ENCODE assay signal across 1 cellular context in the genomic region with DNA sequence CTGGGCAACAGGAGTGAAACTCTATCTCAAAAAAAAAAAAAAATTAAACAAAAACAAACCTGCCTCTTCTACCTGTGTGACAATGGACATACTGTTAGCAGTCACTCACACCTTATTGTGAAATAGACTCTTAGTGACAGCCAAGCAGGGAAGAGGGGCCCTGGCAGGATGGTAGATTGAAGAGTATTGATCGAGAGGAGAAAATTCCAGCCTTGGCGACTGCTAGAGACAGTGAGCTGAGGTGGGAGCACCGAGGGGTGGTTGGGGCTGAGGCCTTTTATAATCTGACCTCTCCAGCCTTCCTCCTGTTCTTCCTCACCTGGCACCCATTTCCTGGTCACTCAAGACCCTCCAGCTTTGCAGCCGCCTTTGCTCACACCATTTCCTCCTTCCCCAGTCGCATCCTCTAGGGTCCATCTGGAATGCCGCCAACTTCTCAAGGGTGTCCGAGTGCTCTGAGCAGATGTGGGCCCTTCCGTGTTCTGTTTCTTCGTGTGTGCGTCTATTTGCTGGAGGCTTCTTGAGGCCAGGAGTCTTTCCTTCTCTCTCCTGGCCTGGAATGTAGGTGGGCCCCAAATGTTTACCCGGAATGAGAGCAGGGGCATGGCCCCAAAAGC.
A peak's percentile ranks its signal among the peaks of the same experiment; 100 is the strongest.
TF ChIP-seq lines count a peak whose summit lies in the region.

No MANE protein-coding gene starts in this region.

TF ChIP-seq in HepG2, 621 proteins besides CTCF, POLR2A, EP300 and RAD21 (continued from another document and continues in another):
- no peak for TF ChIP-seq SRSF4 (IDR thresholded peaks at IDR 0.05; ENCODE audit: low read depth, low read length, poor library complexity, severe bottlenecking)
- TF ChIP-seq ZNF441 (CRISPR knock-in tag; IDR thresholded peaks at IDR 0.05; ENCODE audit: borderline replicate concordance), result no peak
- peak; percentile 83 for TF ChIP-seq KDM1A (CRISPR knock-in tag; IDR thresholded peaks at IDR 0.05)
- TF ChIP-seq TRIM24 (CRISPR knock-in tag; IDR thresholded peaks at IDR 0.05), result no peak
- TF ChIP-seq, protein P1, sequence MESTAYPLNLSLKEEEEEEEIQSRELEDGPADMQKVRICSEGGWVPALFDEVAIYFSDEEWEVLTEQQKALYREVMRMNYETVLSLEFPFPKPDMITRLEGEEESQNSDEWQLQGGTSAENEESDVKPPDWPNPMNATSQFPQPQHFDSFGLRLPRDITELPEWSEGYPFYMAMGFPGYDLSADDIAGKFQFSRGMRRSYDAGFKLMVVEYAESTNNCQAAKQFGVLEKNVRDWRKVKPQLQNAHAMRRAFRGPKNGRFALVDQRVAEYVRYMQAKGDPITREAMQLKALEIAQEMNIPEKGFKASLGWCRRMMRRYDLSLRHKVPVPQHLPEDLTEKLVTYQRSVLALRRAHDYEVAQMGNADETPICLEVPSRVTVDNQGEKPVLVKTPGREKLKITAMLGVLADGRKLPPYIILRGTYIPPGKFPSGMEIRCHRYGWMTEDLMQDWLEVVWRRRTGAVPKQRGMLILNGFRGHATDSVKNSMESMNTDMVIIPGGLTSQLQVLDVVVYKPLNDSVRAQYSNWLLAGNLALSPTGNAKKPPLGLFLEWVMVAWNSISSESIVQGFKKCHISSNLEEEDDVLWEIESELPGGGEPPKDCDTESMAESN (CRISPR knock-in tag; conservative IDR thresholded peaks at IDR 0.05), result no peak
- 0 out of 2 replicates have a peak, but pooled peaks have one; percentile 47 for TF ChIP-seq MIXL1 (CRISPR knock-in tag; IDR thresholded peaks at IDR 0.05)
- TF ChIP-seq NFATC3 (CRISPR knock-in tag; IDR thresholded peaks at IDR 0.05), result no peak
- TF ChIP-seq, protein P2, sequence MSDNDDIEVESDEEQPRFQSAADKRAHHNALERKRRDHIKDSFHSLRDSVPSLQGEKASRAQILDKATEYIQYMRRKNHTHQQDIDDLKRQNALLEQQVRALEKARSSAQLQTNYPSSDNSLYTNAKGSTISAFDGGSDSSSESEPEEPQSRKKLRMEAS (IDR thresholded peaks at IDR 0.05), result 0 out of 2 replicates have a peak, but pooled peaks have one; percentile 36
- 0 out of 2 replicates have a peak, but pooled peaks have one; percentile 44 for TF ChIP-seq ZNF772 (CRISPR knock-in tag; IDR thresholded peaks at IDR 0.05)
- TF ChIP-seq, protein P3, sequence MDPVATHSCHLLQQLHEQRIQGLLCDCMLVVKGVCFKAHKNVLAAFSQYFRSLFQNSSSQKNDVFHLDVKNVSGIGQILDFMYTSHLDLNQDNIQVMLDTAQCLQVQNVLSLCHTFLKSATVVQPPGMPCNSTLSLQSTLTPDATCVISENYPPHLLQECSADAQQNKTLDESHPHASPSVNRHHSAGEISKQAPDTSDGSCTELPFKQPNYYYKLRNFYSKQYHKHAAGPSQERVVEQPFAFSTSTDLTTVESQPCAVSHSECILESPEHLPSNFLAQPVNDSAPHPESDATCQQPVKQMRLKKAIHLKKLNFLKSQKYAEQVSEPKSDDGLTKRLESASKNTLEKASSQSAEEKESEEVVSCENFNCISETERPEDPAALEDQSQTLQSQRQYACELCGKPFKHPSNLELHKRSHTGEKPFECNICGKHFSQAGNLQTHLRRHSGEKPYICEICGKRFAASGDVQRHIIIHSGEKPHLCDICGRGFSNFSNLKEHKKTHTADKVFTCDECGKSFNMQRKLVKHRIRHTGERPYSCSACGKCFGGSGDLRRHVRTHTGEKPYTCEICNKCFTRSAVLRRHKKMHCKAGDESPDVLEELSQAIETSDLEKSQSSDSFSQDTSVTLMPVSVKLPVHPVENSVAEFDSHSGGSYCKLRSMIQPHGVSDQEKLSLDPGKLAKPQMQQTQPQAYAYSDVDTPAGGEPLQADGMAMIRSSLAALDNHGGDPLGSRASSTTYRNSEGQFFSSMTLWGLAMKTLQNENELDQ (CRISPR knock-in tag; IDR thresholded peaks at IDR 0.05; ENCODE audit: borderline replicate concordance), result no peak
- TF ChIP-seq GTF3A (CRISPR knock-in tag; conservative IDR thresholded peaks at IDR 0.05), result no peak
- no peak for TF ChIP-seq ZNF251 (CRISPR knock-in tag; IDR thresholded peaks at IDR 0.05)
- TF ChIP-seq, protein P4, sequence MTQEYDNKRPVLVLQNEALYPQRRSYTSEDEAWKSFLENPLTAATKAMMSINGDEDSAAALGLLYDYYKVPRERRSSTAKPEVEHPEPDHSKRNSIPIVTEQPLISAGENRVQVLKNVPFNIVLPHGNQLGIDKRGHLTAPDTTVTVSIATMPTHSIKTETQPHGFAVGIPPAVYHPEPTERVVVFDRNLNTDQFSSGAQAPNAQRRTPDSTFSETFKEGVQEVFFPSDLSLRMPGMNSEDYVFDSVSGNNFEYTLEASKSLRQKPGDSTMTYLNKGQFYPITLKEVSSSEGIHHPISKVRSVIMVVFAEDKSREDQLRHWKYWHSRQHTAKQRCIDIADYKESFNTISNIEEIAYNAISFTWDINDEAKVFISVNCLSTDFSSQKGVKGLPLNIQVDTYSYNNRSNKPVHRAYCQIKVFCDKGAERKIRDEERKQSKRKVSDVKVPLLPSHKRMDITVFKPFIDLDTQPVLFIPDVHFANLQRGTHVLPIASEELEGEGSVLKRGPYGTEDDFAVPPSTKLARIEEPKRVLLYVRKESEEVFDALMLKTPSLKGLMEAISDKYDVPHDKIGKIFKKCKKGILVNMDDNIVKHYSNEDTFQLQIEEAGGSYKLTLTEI (CRISPR knock-in tag; conservative IDR thresholded peaks at IDR 0.05), result no peak
- TF ChIP-seq, protein P5, sequence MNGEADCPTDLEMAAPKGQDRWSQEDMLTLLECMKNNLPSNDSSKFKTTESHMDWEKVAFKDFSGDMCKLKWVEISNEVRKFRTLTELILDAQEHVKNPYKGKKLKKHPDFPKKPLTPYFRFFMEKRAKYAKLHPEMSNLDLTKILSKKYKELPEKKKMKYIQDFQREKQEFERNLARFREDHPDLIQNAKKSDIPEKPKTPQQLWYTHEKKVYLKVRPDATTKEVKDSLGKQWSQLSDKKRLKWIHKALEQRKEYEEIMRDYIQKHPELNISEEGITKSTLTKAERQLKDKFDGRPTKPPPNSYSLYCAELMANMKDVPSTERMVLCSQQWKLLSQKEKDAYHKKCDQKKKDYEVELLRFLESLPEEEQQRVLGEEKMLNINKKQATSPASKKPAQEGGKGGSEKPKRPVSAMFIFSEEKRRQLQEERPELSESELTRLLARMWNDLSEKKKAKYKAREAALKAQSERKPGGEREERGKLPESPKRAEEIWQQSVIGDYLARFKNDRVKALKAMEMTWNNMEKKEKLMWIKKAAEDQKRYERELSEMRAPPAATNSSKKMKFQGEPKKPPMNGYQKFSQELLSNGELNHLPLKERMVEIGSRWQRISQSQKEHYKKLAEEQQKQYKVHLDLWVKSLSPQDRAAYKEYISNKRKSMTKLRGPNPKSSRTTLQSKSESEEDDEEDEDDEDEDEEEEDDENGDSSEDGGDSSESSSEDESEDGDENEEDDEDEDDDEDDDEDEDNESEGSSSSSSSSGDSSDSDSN (CRISPR knock-in tag; IDR thresholded peaks at IDR 0.05), result no peak
- TF ChIP-seq, protein P6, sequence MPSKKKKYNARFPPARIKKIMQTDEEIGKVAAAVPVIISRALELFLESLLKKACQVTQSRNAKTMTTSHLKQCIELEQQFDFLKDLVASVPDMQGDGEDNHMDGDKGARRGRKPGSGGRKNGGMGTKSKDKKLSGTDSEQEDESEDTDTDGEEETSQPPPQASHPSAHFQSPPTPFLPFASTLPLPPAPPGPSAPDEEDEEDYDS (CRISPR knock-in tag; IDR thresholded peaks at IDR 0.05), result 0 out of 2 replicates have a peak, but pooled peaks have one; percentile 23
- TF ChIP-seq FOXO1 (CRISPR knock-in tag; IDR thresholded peaks at IDR 0.05), result peak; percentile 52; the same call in 1 of the 2 replicates
- TF ChIP-seq, protein P7, sequence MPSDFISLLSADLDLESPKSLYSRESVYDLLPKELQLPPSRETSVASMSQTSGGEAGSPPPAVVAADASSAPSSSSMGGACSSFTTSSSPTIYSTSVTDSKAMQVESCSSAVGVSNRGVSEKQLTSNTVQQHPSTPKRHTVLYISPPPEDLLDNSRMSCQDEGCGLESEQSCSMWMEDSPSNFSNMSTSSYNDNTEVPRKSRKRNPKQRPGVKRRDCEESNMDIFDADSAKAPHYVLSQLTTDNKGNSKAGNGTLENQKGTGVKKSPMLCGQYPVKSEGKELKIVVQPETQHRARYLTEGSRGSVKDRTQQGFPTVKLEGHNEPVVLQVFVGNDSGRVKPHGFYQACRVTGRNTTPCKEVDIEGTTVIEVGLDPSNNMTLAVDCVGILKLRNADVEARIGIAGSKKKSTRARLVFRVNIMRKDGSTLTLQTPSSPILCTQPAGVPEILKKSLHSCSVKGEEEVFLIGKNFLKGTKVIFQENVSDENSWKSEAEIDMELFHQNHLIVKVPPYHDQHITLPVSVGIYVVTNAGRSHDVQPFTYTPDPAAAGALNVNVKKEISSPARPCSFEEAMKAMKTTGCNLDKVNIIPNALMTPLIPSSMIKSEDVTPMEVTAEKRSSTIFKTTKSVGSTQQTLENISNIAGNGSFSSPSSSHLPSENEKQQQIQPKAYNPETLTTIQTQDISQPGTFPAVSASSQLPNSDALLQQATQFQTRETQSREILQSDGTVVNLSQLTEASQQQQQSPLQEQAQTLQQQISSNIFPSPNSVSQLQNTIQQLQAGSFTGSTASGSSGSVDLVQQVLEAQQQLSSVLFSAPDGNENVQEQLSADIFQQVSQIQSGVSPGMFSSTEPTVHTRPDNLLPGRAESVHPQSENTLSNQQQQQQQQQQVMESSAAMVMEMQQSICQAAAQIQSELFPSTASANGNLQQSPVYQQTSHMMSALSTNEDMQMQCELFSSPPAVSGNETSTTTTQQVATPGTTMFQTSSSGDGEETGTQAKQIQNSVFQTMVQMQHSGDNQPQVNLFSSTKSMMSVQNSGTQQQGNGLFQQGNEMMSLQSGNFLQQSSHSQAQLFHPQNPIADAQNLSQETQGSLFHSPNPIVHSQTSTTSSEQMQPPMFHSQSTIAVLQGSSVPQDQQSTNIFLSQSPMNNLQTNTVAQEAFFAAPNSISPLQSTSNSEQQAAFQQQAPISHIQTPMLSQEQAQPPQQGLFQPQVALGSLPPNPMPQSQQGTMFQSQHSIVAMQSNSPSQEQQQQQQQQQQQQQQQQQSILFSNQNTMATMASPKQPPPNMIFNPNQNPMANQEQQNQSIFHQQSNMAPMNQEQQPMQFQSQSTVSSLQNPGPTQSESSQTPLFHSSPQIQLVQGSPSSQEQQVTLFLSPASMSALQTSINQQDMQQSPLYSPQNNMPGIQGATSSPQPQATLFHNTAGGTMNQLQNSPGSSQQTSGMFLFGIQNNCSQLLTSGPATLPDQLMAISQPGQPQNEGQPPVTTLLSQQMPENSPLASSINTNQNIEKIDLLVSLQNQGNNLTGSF (CRISPR knock-in tag; IDR thresholded peaks at IDR 0.05), result no peak
- peak; percentile 69 for TF ChIP-seq ZMYM2 (CRISPR knock-in tag; IDR thresholded peaks at IDR 0.05)
- TF ChIP-seq, protein P8, sequence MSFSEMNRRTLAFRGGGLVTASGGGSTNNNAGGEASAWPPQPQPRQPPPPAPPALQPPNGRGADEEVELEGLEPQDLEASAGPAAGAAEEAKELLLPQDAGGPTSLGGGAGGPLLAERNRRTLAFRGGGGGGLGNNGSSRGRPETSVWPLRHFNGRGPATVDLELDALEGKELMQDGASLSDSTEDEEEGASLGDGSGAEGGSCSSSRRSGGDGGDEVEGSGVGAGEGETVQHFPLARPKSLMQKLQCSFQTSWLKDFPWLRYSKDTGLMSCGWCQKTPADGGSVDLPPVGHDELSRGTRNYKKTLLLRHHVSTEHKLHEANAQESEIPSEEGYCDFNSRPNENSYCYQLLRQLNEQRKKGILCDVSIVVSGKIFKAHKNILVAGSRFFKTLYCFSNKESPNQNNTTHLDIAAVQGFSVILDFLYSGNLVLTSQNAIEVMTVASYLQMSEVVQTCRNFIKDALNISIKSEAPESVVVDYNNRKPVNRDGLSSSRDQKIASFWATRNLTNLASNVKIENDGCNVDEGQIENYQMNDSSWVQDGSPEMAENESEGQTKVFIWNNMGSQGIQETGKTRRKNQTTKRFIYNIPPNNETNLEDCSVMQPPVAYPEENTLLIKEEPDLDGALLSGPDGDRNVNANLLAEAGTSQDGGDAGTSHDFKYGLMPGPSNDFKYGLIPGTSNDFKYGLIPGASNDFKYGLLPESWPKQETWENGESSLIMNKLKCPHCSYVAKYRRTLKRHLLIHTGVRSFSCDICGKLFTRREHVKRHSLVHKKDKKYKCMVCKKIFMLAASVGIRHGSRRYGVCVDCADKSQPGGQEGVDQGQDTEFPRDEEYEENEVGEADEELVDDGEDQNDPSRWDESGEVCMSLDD (CRISPR knock-in tag; IDR thresholded peaks at IDR 0.05; ENCODE audit: borderline replicate concordance), result no peak
- TF ChIP-seq, protein P9, sequence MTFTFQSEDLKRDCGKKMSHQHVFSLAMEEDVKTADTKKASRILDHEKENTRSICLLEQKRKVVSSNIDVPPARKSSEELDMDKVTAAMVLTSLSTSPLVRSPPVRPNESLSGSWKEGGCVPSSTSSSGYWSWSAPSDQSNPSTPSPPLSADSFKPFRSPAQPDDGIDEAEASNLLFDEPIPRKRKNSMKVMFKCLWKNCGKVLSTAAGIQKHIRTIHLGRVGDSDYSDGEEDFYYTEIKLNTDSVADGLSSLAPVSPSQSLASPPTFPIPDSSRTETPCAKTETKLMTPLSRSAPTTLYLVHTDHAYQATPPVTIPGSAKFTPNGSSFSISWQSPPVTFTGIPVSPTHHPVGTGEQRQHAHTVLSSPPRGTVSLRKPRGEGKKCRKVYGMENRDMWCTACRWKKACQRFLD (CRISPR knock-in tag; IDR thresholded peaks at IDR 0.05; ENCODE audit: borderline replicate concordance), result no peak
- no peak for TF ChIP-seq ZNF20 (CRISPR knock-in tag; IDR thresholded peaks at IDR 0.05)
- peak; percentile 54; the same call in 1 of the 2 replicates for TF ChIP-seq FOXA3 (CRISPR knock-in tag; IDR thresholded peaks at IDR 0.05)
- TF ChIP-seq, protein P10, sequence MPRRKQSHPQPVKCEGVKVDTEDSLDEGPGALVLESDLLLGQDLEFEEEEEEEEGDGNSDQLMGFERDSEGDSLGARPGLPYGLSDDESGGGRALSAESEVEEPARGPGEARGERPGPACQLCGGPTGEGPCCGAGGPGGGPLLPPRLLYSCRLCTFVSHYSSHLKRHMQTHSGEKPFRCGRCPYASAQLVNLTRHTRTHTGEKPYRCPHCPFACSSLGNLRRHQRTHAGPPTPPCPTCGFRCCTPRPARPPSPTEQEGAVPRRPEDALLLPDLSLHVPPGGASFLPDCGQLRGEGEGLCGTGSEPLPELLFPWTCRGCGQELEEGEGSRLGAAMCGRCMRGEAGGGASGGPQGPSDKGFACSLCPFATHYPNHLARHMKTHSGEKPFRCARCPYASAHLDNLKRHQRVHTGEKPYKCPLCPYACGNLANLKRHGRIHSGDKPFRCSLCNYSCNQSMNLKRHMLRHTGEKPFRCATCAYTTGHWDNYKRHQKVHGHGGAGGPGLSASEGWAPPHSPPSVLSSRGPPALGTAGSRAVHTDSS (CRISPR knock-in tag; conservative IDR thresholded peaks at IDR 0.05), result no peak
- TF ChIP-seq, protein P11, sequence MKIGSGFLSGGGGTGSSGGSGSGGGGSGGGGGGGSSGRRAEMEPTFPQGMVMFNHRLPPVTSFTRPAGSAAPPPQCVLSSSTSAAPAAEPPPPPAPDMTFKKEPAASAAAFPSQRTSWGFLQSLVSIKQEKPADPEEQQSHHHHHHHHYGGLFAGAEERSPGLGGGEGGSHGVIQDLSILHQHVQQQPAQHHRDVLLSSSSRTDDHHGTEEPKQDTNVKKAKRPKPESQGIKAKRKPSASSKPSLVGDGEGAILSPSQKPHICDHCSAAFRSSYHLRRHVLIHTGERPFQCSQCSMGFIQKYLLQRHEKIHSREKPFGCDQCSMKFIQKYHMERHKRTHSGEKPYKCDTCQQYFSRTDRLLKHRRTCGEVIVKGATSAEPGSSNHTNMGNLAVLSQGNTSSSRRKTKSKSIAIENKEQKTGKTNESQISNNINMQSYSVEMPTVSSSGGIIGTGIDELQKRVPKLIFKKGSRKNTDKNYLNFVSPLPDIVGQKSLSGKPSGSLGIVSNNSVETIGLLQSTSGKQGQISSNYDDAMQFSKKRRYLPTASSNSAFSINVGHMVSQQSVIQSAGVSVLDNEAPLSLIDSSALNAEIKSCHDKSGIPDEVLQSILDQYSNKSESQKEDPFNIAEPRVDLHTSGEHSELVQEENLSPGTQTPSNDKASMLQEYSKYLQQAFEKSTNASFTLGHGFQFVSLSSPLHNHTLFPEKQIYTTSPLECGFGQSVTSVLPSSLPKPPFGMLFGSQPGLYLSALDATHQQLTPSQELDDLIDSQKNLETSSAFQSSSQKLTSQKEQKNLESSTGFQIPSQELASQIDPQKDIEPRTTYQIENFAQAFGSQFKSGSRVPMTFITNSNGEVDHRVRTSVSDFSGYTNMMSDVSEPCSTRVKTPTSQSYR (CRISPR knock-in tag; IDR thresholded peaks at IDR 0.05; ENCODE audit: borderline replicate concordance), result 0 out of 2 replicates have a peak, but pooled peaks have one; percentile 43
- peak; percentile 62; the same call in 1 of the 2 replicates for TF ChIP-seq ISL2 (CRISPR knock-in tag; IDR thresholded peaks at IDR 0.05)
